In the genomic region with DNA sequence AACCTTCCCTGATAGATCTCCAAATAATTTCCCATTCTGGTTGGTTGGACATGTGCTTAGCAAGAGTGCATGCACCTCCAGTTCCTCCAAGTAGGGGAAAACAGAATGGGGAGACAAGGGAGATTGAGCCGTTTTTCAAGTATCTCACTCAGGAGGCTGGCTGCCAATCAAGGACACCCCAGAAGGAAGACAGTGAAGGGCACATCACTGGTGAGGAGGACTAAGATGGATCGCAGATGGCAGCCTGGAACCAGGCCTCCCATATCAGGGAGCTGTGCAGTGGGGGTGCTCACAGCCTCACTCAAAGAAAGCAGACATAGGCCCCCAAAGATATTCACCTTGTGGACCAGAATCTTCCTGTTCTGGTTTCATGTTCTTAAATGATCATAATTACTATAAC, we compare ENCODE assay signal across 10 cellular contexts. TPM values are rescaled to one million over a fixed set of nuclear protein-coding genes. Genes with fewer than 3 reads are reported as not detected.
"Had no signal": no experiment of that assay in that cellular context is flagged by ENCODE, and none has a peak within 500 bp of the region (broad histone marks: within the 10 kb centered on the region; RNA-seq: fewer than 3 reads in every experiment).

No MANE protein-coding gene starts in this region.

- H3K36me3 Mint-ChIP-seq: IgD-negative memory B cell had no signal

- H3K27ac ChIP-seq: GM23248, KMS-11 had no signal

- H2AFZ ChIP-seq: GM23248 had no signal

- DNase-seq: GM23248, H7, HCEC 1CT, Karpas-422, KBM-7 had no signal

- H3K4me3 ChIP-seq: GM23248 had no signal

- H3K27ac Mint-ChIP-seq: IgD-negative memory B cell had no signal

- H3K4me1 Mint-ChIP-seq: IgD-negative memory B cell had no signal

- FAIRE-seq: HepG2, HTR-8/SVneo had no signal

- H3K9ac ChIP-seq: GM23248, KMS-11 had no signal

- H3K4me2 ChIP-seq: KMS-11 had no signal

- ATAC-seq: HepG2 had no signal

- H3K27me3 Mint-ChIP-seq: IgD-negative memory B cell had no signal

- H3K9me3 Mint-ChIP-seq: IgD-negative memory B cell had no signal

- H3K4me3 Mint-ChIP-seq: IgD-negative memory B cell had no signal

RNA-seq across cellular contexts. Expression of a gene that starts 31.2 kb away (rescaled TPM):
- total RNA-seq: GM23248, HepG2, HT-29 had no signal
- polyA plus RNA-seq: GM23248, HepG2, IgD-negative memory B cell had no signal
